30 cellular contexts compared by ENCODE assay signal in genomic region chr11:45766469-45766868, GRCh38.
"Had no signal": no experiment of that assay in that cellular context is flagged by ENCODE, and none has a peak within 500 bp of the region (broad histone marks: within the 10 kb centered on the region; RNA-seq: fewer than 3 reads in every experiment).

No MANE protein-coding gene starts in this region.

- H3K27me3 ChIP-seq: adrenal gland, Peyer's patch had no signal

- H3K36me3 Mint-ChIP-seq: activated naive CD4-positive, alpha-beta T cell treated with anti-CD3 and anti-CD28 coated beads, Interleukin-2, amount 50 U/mL, for 72 hours; brain had no signal

- H3K27ac Mint-ChIP-seq: activated CD8-positive, alpha-beta T cell treated with anti-CD3 and anti-CD28 coated beads for 36 hours; activated naive CD4-positive, alpha-beta T cell treated with anti-CD3 and anti-CD28 coated beads for 36 hours; activated naive CD4-positive, alpha-beta T cell treated with anti-CD3 and anti-CD28 coated beads, Interleukin-2, amount 50 U/mL, for 72 hours; activated T-helper 1 cell treated with anti-CD3 and anti-CD28 coated beads, Interleukin-12 subunit alpha, Interleukin-12 subunit beta, Interleukin-2, Interleukin-4 antibody, amounts not matched to agents 30 ng/mL and 10 ng/mL and 1 ng/mL, durations not matched to agents 14 hours and 24 hours and 36 hours had no signal

- H3K4me3 ChIP-seq: adrenal gland, K562, Peyer's patch had no signal

- H3K4me3 Mint-ChIP-seq: activated CD8-positive, alpha-beta T cell treated with anti-CD3 and anti-CD28 coated beads for 36 hours; activated naive CD4-positive, alpha-beta T cell treated with anti-CD3 and anti-CD28 coated beads for 36 hours; activated T-cell treated with anti-CD3 and anti-CD28 coated beads, Interleukin-2, amount 50 U/mL, for 4 hours; activated T-helper 1 cell treated with anti-CD3 and anti-CD28 coated beads, Interleukin-12 subunit alpha, Interleukin-12 subunit beta, Interleukin-2, Interleukin-4 antibody, amounts not matched to agents 30 ng/mL and 10 ng/mL and 1 ng/mL, durations not matched to agents 14 hours and 24 hours and 36 hours; brain; central memory CD8-positive, alpha-beta T cell had no signal

- ATAC-seq: activated CD8-positive, alpha-beta T cell treated with anti-CD3 and anti-CD28 coated beads for 36 hours; activated naive CD4-positive, alpha-beta T cell treated with anti-CD3 and anti-CD28 coated beads, Interleukin-2, amount 50 U/mL, for 72 hours; activated T-cell treated with anti-CD3 and anti-CD28 coated beads, Interleukin-2, amount 50 U/mL, for 4 hours; K562; PC-3 had no signal

- H3K36me3 ChIP-seq: adrenal gland, Peyer's patch, WERI-Rb-1 had no signal

- H3K9me3 Mint-ChIP-seq: activated CD8-positive, alpha-beta T cell treated with anti-CD3 and anti-CD28 coated beads for 36 hours; activated naive CD4-positive, alpha-beta T cell treated with anti-CD3 and anti-CD28 coated beads for 36 hours; activated naive CD4-positive, alpha-beta T cell treated with anti-CD3 and anti-CD28 coated beads, Interleukin-2, amount 50 U/mL, for 72 hours; activated T-cell treated with anti-CD3 and anti-CD28 coated beads, Interleukin-2, amount 50 U/mL, for 4 hours; activated T-helper 1 cell treated with anti-CD3 and anti-CD28 coated beads, Interleukin-12 subunit alpha, Interleukin-12 subunit beta, Interleukin-2, Interleukin-4 antibody, amounts not matched to agents 30 ng/mL and 10 ng/mL and 1 ng/mL, durations not matched to agents 14 hours and 24 hours and 36 hours; central memory CD8-positive, alpha-beta T cell had no signal

- FAIRE-seq: K562 had no signal

- DNase-seq: activated CD4-positive, alpha-beta T cell treated with anti-CD3 and anti-CD28 coated beads for 1 hour; activated CD4-positive, alpha-beta T cell treated with anti-CD3 and anti-CD28 coated beads for 48 hours; activated CD4-positive, CD25-positive, alpha-beta regulatory T cell; activated CD8-positive, alpha-beta T cell treated with anti-CD3 and anti-CD28 coated beads for 36 hours; activated gamma-delta T cell treated with Interleukin-2 at 50 U/mL for 16 hours; activated naive CD4-positive, alpha-beta T cell treated with anti-CD3 and anti-CD28 coated beads for 36 hours; activated T-cell treated with anti-CD3 and anti-CD28 coated beads for 4 hours; activated T-cell treated with anti-CD3 and anti-CD28 coated beads, Interleukin-2, amount 50 U/mL, for 4 hours; adrenal gland; anterior cingulate cortex; NCI-H1092 treated with DMSO at 0.1 percent for 48 hours; NCI-H1417; NCI-H146; NCI-H187; NCI-H2107; NCI-H2171; NCI-H510A; NCI-H526; NCI-H748 treated with DMSO at 0.1 percent for 48 hours; NK-92 treated with Interleukin-12 subunit alpha and Interleukin-12 subunit beta, amount 100 ng/mL, for 24 hours; PC-3; Peyer's patch; RPMI8226; T1000; WERI-Rb-1 had no signal
